26 cellular contexts compared by ENCODE assay signal in genomic region chr5:75275736-75276135, GRCh38. TPM values are rescaled to one million over a fixed set of nuclear protein-coding genes. Genes with fewer than 3 reads are reported as not detected.
DNase-seq lines count a peak whose midpoint lies in the region; ATAC-seq, FAIRE-seq and TF ChIP-seq lines count a peak whose summit lies in the region.
"Had no signal": no experiment of that assay in that cellular context is flagged by ENCODE, and none has a peak within 500 bp of the region (broad histone marks: within the 10 kb centered on the region; RNA-seq: fewer than 3 reads in every experiment).

No MANE protein-coding gene starts in this region.

- peaks cover 22% of the 10 kb centered on the region for H3K9me3 ChIP-seq in HUES6 (ENCODE audit: control insufficient read depth, insufficient read depth, low read depth, low read length)
- H3K9me3 ChIP-seq in H1 (ENCODE audit: insufficient read depth in 2 of 2, low read depth in 1 of 2, low read length in 1 of 2), result peaks cover 0 to 8% of the 10 kb centered on the region in 2 experiments; a peak in 2 of 4 replicates
- H3K9me3 ChIP-seq: A549, BE2C, Caco-2 had no signal

- no peak overlapping the region for H4K8ac ChIP-seq in H1 (ENCODE audit: extremely low read depth, insufficient read depth, low read length)

- peak; percentile 77 for ATAC-seq in GM23338
- ATAC-seq in left colon, result peak; percentile 30
- ATAC-seq in HG02981 (IDR thresholded peaks at IDR 0.05; ENCODE audit: unreplicated experiment), result no peak
- ATAC-seq: A549, HepG2, K562, Panc1, SK-N-SH treated with all-trans-retinoic acid at 6 μM for 48 hours had no signal

- H3K36me3 Mint-ChIP-seq in GM23338 (ENCODE audit: low read depth), result peaks cover 29% of the 10 kb centered on the region; the same call in 2 of the 3 replicates
- H3K36me3 Mint-ChIP-seq: CD4-positive, CD25-positive, alpha-beta regulatory T cell had no signal

- no peaks in the 10 kb centered on the region for H3K23me2 ChIP-seq in H1 (ENCODE audit: low read depth, low read length)

- peaks cover 26% of the 10 kb centered on the region for H3K4me1 Mint-ChIP-seq in GM23338

- peak overlapping the region; percentile 39; the same call in 1 of the 3 replicates for H3K4me3 Mint-ChIP-seq in GM23338
- H3K4me3 Mint-ChIP-seq: CD4-positive, CD25-positive, alpha-beta regulatory T cell had no signal

- 0 out of 4 replicates have a peak, but pooled peaks of 1 of the 2 experiments have one; percentile 11 for TF ChIP-seq CTCF in GM23338 (conservative IDR thresholded peaks at IDR 0.05; ENCODE audit: low read depth in 2 of 2)
- no peak for TF ChIP-seq CTCF in H1 (IDR thresholded peaks at IDR 0.05; ENCODE audit: control extremely low read depth in 1 of 3, insufficient read depth in 1 of 3, low read depth in 1 of 3, low read length in 3 of 3)

- H3K27ac ChIP-seq in GM23338 (ENCODE audit: low read depth) (no peak overlapping the region), HUES6 (ENCODE audit: low read depth, low read length) (peak overlapping the region; percentile 11; the same call in 1 of the 2 replicates), H1 (ENCODE audit: low read depth, low read length) (no peak overlapping the region)
- H3K27ac ChIP-seq: A549 had no signal

- H2BK120ac ChIP-seq in H1 (replicated peaks; ENCODE audit: low read depth, low read length), result no peak overlapping the region

- H4K5ac ChIP-seq in H1 (ENCODE audit: insufficient read length, low read depth, low read length), result no peak overlapping the region

- CTCF ChIA-PET in H1 (lab: Charles Lee; ENCODE audit: partially characterized antibody), result interaction anchor here (0.8 to 2.0 kb wide), 4 partner anchors 9 to 61 kb away, joined by 3 to 9 read pairs (median 4); partner anchors contain the start of gene HMGCR

- H3F3A ChIP-seq in GM23338 (replicated peaks; ENCODE audit: low read depth), result no peaks in the 10 kb centered on the region

- 0 out of 2 replicates have a peak overlapping the region, but pooled peaks have one; percentile 19 for H2AFZ ChIP-seq in GM23338
- H2AFZ ChIP-seq in H1 (ENCODE audit: low read length), result 0 out of 2 replicates have a peak overlapping the region, but pooled peaks have one; percentile 30

- FAIRE-seq in H1 (lab: Jason Lieb, UNC), result no peak
- FAIRE-seq: A549, G401.6, GM18507, H54, HepG2, K562 had no signal

- no peaks in the 10 kb centered on the region for H3K79me1 ChIP-seq in H1 (ENCODE audit: low read depth, low read length)

- H3K23ac ChIP-seq in H1 (ENCODE audit: insufficient read length), result no peak overlapping the region

- H3K4me2 ChIP-seq in GM23338 (peak overlapping the region; percentile 59), H1 (ENCODE audit: insufficient read depth in 1 of 2, low read depth in 2 of 2, low read length in 2 of 2) (peak overlapping the region; percentile 44 to 71; a peak in 3 of 4 replicates)
- H3K4me2 ChIP-seq: A549 had no signal

- intact Hi-C loops in left colon (cut with DNase I, micrococcal nuclease), result no loop called here

- H3K27me3 Mint-ChIP-seq in GM23338 (ENCODE audit: insufficient read depth, low read depth, poor library complexity), result peaks cover 9% of the 10 kb centered on the region

- POLR2A ChIA-PET in H1 (lab: Charles Lee; ENCODE audit: partially characterized antibody), result interaction anchor here (1.1 kb wide), 1 partner anchor 10 kb away, joined by 4 read pairs; no protein-coding TSS in a partner anchor

- H2BK15ac ChIP-seq in H1 (ENCODE audit: low read length), result no peak overlapping the region

- H2BK20ac ChIP-seq in H1 (ENCODE audit: low read length), result no peak overlapping the region

- H3K14ac ChIP-seq in H1 (ENCODE audit: insufficient read length), result no peak overlapping the region

- H3K36me3 ChIP-seq in GM23338 (ENCODE audit: insufficient read depth) (no peaks in the 10 kb centered on the region), HUES6 (ENCODE audit: control insufficient read depth, insufficient read depth, low read length) (no peaks in the 10 kb centered on the region), H1 (ENCODE audit: control insufficient read depth in 2 of 4, insufficient read depth in 4 of 4, low read length in 3 of 4) (no peaks in the 10 kb centered on the region)
- H3K36me3 ChIP-seq: BE2C had no signal

- no peaks in the 10 kb centered on the region for H3K9me2 ChIP-seq in GM23338 (ENCODE audit: insufficient read depth)

- H4K91ac ChIP-seq in H1 (replicated peaks; ENCODE audit: insufficient read length, low read length), result no peak overlapping the region

- no peak overlapping the region for H3K56ac ChIP-seq in H1 (replicated peaks; ENCODE audit: insufficient read length, low read depth, low read length)

- peak overlapping the region; percentile 17; the same call in 1 of the 2 replicates for H3K18ac ChIP-seq in H1 (ENCODE audit: extremely low read depth, low read length)

- no peak overlapping the region for H2AK5ac ChIP-seq in H1 (ENCODE audit: low read depth, low read length)

- DNase-seq in GM23338 (ENCODE audit: low spot score) (peak; percentile 57), H1 (ENCODE audit: low read depth in 1 of 2, low spot score in 2 of 2) (no peak), left colon (no peak), mucosa of gallbladder (ENCODE audit: low spot score) (no peak)
- DNase-seq in activated CD4-positive, alpha-beta T cell treated with anti-CD3 and anti-CD28 coated beads for 48 hours, result no peak
- DNase-seq in central memory CD4-positive, alpha-beta T cell, result no peak
- DNase-seq: BE2C; Caco-2; CD4-positive, CD25-positive, alpha-beta regulatory T cell; DND-41; NCI-H1092; NCI-H1436; NCI-H2029; NCI-H2227 treated with DMSO at 0.1 percent for 48 hours; NCI-H510A; NCI-H82 had no signal

- H3K4me3 ChIP-seq in GM23338 (no peak overlapping the region), HUES6 (ENCODE audit: low read depth, low read length) (no peak overlapping the region), H1 (ENCODE audit: extremely low read depth in 1 of 4, insufficient read depth in 2 of 4, low read depth in 3 of 4, low read length in 4 of 4) (peak overlapping the region in 1 of 4 experiments; percentile 25; a peak in 1 of 8 replicates)
- H3K4me3 ChIP-seq: A549, K562 had no signal

- TF ChIP-seq POLR2A in H1 (IDR thresholded peaks at IDR 0.05; ENCODE audit: control extremely low read depth in 1 of 2, low read depth in 2 of 2, low read length in 2 of 2), result no peak

- H3K27ac Mint-ChIP-seq in GM23338, result peak overlapping the region; percentile 83
- H3K27ac Mint-ChIP-seq: CD4-positive, CD25-positive, alpha-beta regulatory T cell had no signal

- H3K27me3 ChIP-seq in GM23338 (ENCODE audit: insufficient read depth) (no peaks in the 10 kb centered on the region), HUES6 (ENCODE audit: control insufficient read depth, insufficient read depth, low read length) (no peaks in the 10 kb centered on the region), H1 (replicated peaks in 1 of 4; ENCODE audit: control insufficient read depth in 3 of 4, extremely low read depth in 1 of 4, insufficient read depth in 3 of 4, low read length in 3 of 4) (no peaks in the 10 kb centered on the region; a peak in 1 of 7 replicates)
- H3K27me3 ChIP-seq: BE2C had no signal

- H3K79me2 ChIP-seq in GM23338 (replicated peaks; ENCODE audit: insufficient read depth) (no peaks in the 10 kb centered on the region), H1 (ENCODE audit: control insufficient read depth in 1 of 2, insufficient read depth in 2 of 2, low read length in 2 of 2) (no peaks in the 10 kb centered on the region)

- 43% methylated on average over 3 of the region's 3 CpGs; no CpG with 5 or more reads in 1 of the 2 experiments for WGBS in H1 (ENCODE audit: extremely low coverage in 1 of 2, insufficient coverage in 1 of 2, insufficient read length in 1 of 2, insufficient replicate concordance in 2 of 2, low coverage in 1 of 2, low lambda C conversion rate in 2 of 2, missing lambda C conversion rate in 1 of 2), 2 experiments

- peaks cover 20% of the 10 kb centered on the region for H3K9me3 Mint-ChIP-seq in GM23338

- no peak overlapping the region for H3K4ac ChIP-seq in H1 (replicated peaks; ENCODE audit: insufficient read length, low read depth, low read length)

- H3K4me1 ChIP-seq in GM23338 (ENCODE audit: insufficient read depth), result peaks cover 30% of the 10 kb centered on the region
- peaks cover 36% of the 10 kb centered on the region for H3K4me1 ChIP-seq in HUES6 (ENCODE audit: control insufficient read depth, insufficient read depth, low read length)
- peaks cover 0 to 11% (median 3%) of the 10 kb centered on the region in 4 experiments; a peak in 4 of 7 replicates for H3K4me1 ChIP-seq in H1 (replicated peaks in 1 of 4; ENCODE audit: control insufficient read depth in 3 of 4, insufficient read depth in 4 of 4, low read length in 3 of 4)
- H3K4me1 ChIP-seq: A549, BE2C, Caco-2 had no signal

- no peak for TF ChIP-seq EP300 in H1 (IDR thresholded peaks at IDR 0.05; ENCODE audit: borderline replicate concordance in 1 of 2, low read depth in 2 of 2, low read length in 2 of 2)

- H3K9ac ChIP-seq in HUES6 (ENCODE audit: low read length) (no peak overlapping the region), H1 (replicated peaks in 1 of 4; ENCODE audit: extremely low read depth in 1 of 4, low read depth in 3 of 4, low read length in 3 of 4) (no peak overlapping the region)

- H4K20me1 ChIP-seq in GM23338 (replicated peaks; ENCODE audit: insufficient read depth) (no peaks in the 10 kb centered on the region), H1 (replicated peaks in 1 of 2; ENCODE audit: control insufficient read depth in 1 of 2, insufficient read depth in 2 of 2, low read length in 2 of 2) (no peaks in the 10 kb centered on the region)

- no peak overlapping the region for H2BK12ac ChIP-seq in H1 (ENCODE audit: low read depth, low read length)

- no peak; a peak in 1 of 4 replicates for TF ChIP-seq RAD21 in H1 (IDR thresholded peaks at IDR 0.05 in 1 of 2, conservative IDR thresholded peaks at IDR 0.05 in 1 of 2; ENCODE audit: low read depth in 2 of 2, low read length in 2 of 2)

- no peak overlapping the region for H2BK5ac ChIP-seq in H1 (ENCODE audit: low read depth, low read length)

TF ChIP-seq in GM23338, 12 proteins besides CTCF, POLR2A, EP300 and RAD21 (continues in another document):
- no peak for TF ChIP-seq ZNF331 (CRISPR knock-in tag; IDR thresholded peaks at IDR 0.05; ENCODE audit: low read depth)

TF ChIP-seq in H1, 55 proteins besides CTCF, POLR2A, EP300 and RAD21 (continues in another document):
- no peak for TF ChIP-seq KDM5A (IDR thresholded peaks at IDR 0.05; ENCODE audit: low read length)

RNA-seq across cellular contexts. Expression of gene ANKRD31, which starts 39.1 kb away (rescaled TPM):
- 0.16 and 0.59 TPM in 2 replicates for total RNA-seq in GM23338 (2014; rRNA removed; shearing (Covaris generic))
- 0.18 and 0.30 TPM in 2 replicates for polyA plus RNA-seq in GM23338 (2016; fragmentation: Nextera tagmentation; extraction: Ambion mirVana)
- total RNA-seq in H1 (2021; fragmentation: NEBNext Ultra II Directional; extraction: Animal tissue kit (Norgen Biotek cat#: 25700)), result 0.06 and 0.27 TPM in 2 replicates
- polyA plus RNA-seq in H1 (2011; rRNA removed), result 0.02 and 0.05 TPM in 2 replicates
- polyA plus RNA-seq in H1 (2011; cell fraction: cytosol; rRNA removed), result 0.06 TPM
- polyA plus RNA-seq in H1 (2011; cell fraction: nucleus; rRNA removed), result 0.01 TPM
- 0.04 to 0.08 TPM (median 0.06 TPM) in 4 replicates for polyA plus RNA-seq in H1 (2012, experiment 1 of 2)
- not detected for polyA plus RNA-seq in H1 (2012, experiment 2 of 2)
- 0.14 TPM for polyA plus RNA-seq in H1 (2013, experiment 1 of 2)
- polyA plus RNA-seq in H1 (2013, experiment 2 of 2), result 0.15 TPM
- 0.13 and 0.27 TPM in 2 replicates for polyA minus RNA-seq in H1 (2011; rRNA and poly(A)+ RNA removed)
- 0.22 TPM for polyA minus RNA-seq in H1 (2011; cell fraction: cytosol; rRNA and poly(A)+ RNA removed)
- 0.50 TPM for polyA minus RNA-seq in H1 (2011; cell fraction: nucleus; rRNA and poly(A)+ RNA removed)
- under 1 TPM in 1 of 2 donors, not detected in 1; 0.11 TPM for total RNA-seq in left colon
- 0.17 TPM for total RNA-seq in mucosa of gallbladder
